In genomic region chr7:135170223-135170997, GRCh38 we compare ENCODE assay signal across 8 cellular contexts. TPM values are rescaled to one million over a fixed set of nuclear protein-coding genes. Genes with fewer than 3 reads are reported as not detected.
DNase-seq lines count a peak whose midpoint lies in the region; ATAC-seq and TF ChIP-seq lines count a peak whose summit lies in the region.

A gene with protein sequence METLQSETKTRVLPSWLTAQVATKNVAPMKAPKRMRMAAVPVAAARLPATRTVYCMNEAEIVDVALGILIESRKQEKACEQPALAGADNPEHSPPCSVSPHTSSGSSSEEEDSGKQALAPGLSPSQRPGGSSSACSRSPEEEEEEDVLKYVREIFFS (minus strand): TSS chr7:135170707. CDS start chr7:135168922, 1,785 bp downstream.

- DNase-seq in Daoy (ENCODE audit: low read depth) = peak; percentile 95
- DNase-seq in GM23248 = peak; percentile 97
- peak; percentile 84 to 91 for DNase-seq in Kasumi-1 (lab: John Stamatoyannopoulos, UW)
- DNase-seq in RKO (ENCODE audit: low spot score) = peak; percentile 98
- peak; percentile 84 for DNase-seq in activated T-helper 1 cell treated with anti-CD3 and anti-CD28 coated beads, Interleukin-12 subunit alpha, Interleukin-12 subunit beta, Interleukin-2, Interleukin-4 antibody, amounts not matched to agents 30 ng/mL and 10 ng/mL and 1 ng/mL, durations not matched to agents 14 hours and 24 hours and 36 hours (ENCODE audit: low spot score)
- DNase-seq in fibroblast of mammary gland (ENCODE audit: low read depth) = peak; percentile 89
- peak; percentile 97 for DNase-seq in natural killer cell treated with Interleukin-12 subunit alpha and Interleukin-12 subunit beta and Interleukin-15 and Interleukin-18, amount 100 ng/mL, for 72 hours (ENCODE audit: low spot score)
- peak; percentile 96 for DNase-seq in stimulated activated naive CD8-positive, alpha-beta T cell treated with anti-CD3 and anti-CD28 coated beads, Interleukin-15, Interleukin-2, amounts not matched to agents 100 U/mL and 50 U/mL, for 24 hours

- no peaks in the 10 kb centered on the region for H3K9me3 Mint-ChIP-seq in activated T-helper 1 cell treated with anti-CD3 and anti-CD28 coated beads, Interleukin-12 subunit alpha, Interleukin-12 subunit beta, Interleukin-2, Interleukin-4 antibody, amounts not matched to agents 30 ng/mL and 10 ng/mL and 1 ng/mL, durations not matched to agents 14 hours and 24 hours and 36 hours
- no peaks in the 10 kb centered on the region for H3K9me3 Mint-ChIP-seq in natural killer cell treated with Interleukin-12 subunit alpha and Interleukin-12 subunit beta and Interleukin-15 and Interleukin-18, amount 100 ng/mL, for 72 hours

- no peaks in the 10 kb centered on the region for H3K27me3 Mint-ChIP-seq in activated T-helper 1 cell treated with anti-CD3 and anti-CD28 coated beads, Interleukin-12 subunit alpha, Interleukin-12 subunit beta, Interleukin-2, Interleukin-4 antibody, amounts not matched to agents 30 ng/mL and 10 ng/mL and 1 ng/mL, durations not matched to agents 14 hours and 24 hours and 36 hours (ENCODE audit: insufficient read depth)
- H3K27me3 Mint-ChIP-seq in natural killer cell treated with Interleukin-12 subunit alpha and Interleukin-12 subunit beta and Interleukin-15 and Interleukin-18, amount 100 ng/mL, for 72 hours = no peaks in the 10 kb centered on the region

- H4K20me1 ChIP-seq in GM23248 (ENCODE audit: insufficient read depth) = no peaks in the 10 kb centered on the region

- H3K9me2 ChIP-seq in GM23248 (ENCODE audit: insufficient read depth) = no peaks in the 10 kb centered on the region

- peak within 1 kb of the TSS; percentile 84 for H3K9ac ChIP-seq in GM23248

- peak within 1 kb of the TSS; percentile 83 for H3K4me2 ChIP-seq in GM23248 (ENCODE audit: unreplicated experiment)

- TF ChIP-seq CTCF in fibroblast of mammary gland (conservative IDR thresholded peaks at IDR 0.05; ENCODE audit: control insufficient read depth, insufficient read depth, low read depth, low read length) = peak; percentile 33

- H3K27ac ChIP-seq in GM23248 = peak within 1 kb of the TSS; percentile 92

- WGBS in GM23248 (ENCODE audit: low coverage in 1 of 2, low lambda C conversion rate in 2 of 2, missing lambda C conversion rate in 2 of 2), 2 experiments = 1% methylated on average over 68 to 79 of the region's 85 CpGs

- H2AFZ ChIP-seq in GM23248 = peak within 1 kb of the TSS; percentile 95

- H3K27me3 ChIP-seq in GM23248 (replicated peaks; ENCODE audit: insufficient read depth) = no peaks in the 10 kb centered on the region

- H3K9me3 ChIP-seq in GM23248 (ENCODE audit: low read depth) = no peaks in the 10 kb centered on the region

- peaks cover 7% of the 10 kb centered on the region; the same call in 1 of the 2 replicates for H3K36me3 ChIP-seq in GM23248 (ENCODE audit: low read depth)

- intact Hi-C loops in activated T-helper 1 cell treated with anti-CD3 and anti-CD28 coated beads, Interleukin-12 subunit alpha, Interleukin-12 subunit beta, Interleukin-2, Interleukin-4 antibody, amounts not matched to agents 30 ng/mL and 10 ng/mL and 1 ng/mL, durations not matched to agents 14 hours and 24 hours and 36 hours (cut with micrococcal nuclease) = loop anchor here (1.0 to 10.0 kb wide), 10 partner anchors 22 to 712 kb away; partner anchors contain the start of genes AGBL3, AKR1B1, BPGM and CNOT4

- ATAC-seq in natural killer cell treated with Interleukin-12 subunit alpha and Interleukin-12 subunit beta and Interleukin-15 and Interleukin-18, amount 100 ng/mL, for 72 hours = peak; percentile 94 to 97
- peak; percentile 93 for ATAC-seq in stimulated activated naive CD8-positive, alpha-beta T cell treated with anti-CD3 and anti-CD28 coated beads, Interleukin-15, Interleukin-2, amounts not matched to agents 100 U/mL and 50 U/mL, for 24 hours

- peak within 1 kb of the TSS; percentile 95 for H3K4me3 Mint-ChIP-seq in activated T-helper 1 cell treated with anti-CD3 and anti-CD28 coated beads, Interleukin-12 subunit alpha, Interleukin-12 subunit beta, Interleukin-2, Interleukin-4 antibody, amounts not matched to agents 30 ng/mL and 10 ng/mL and 1 ng/mL, durations not matched to agents 14 hours and 24 hours and 36 hours
- peak within 1 kb of the TSS; percentile 88 for H3K4me3 Mint-ChIP-seq in natural killer cell treated with Interleukin-12 subunit alpha and Interleukin-12 subunit beta and Interleukin-15 and Interleukin-18, amount 100 ng/mL, for 72 hours

- peaks cover 14% of the 10 kb centered on the region for H3F3A ChIP-seq in GM23248 (ENCODE audit: insufficient read depth)

- in situ Hi-C loops in GM23248 (cut with MboI) = no loop called here

- peaks cover 28% of the 10 kb centered on the region for H3K36me3 Mint-ChIP-seq in activated T-helper 1 cell treated with anti-CD3 and anti-CD28 coated beads, Interleukin-12 subunit alpha, Interleukin-12 subunit beta, Interleukin-2, Interleukin-4 antibody, amounts not matched to agents 30 ng/mL and 10 ng/mL and 1 ng/mL, durations not matched to agents 14 hours and 24 hours and 36 hours (ENCODE audit: low read depth)
- peaks cover 14% of the 10 kb centered on the region for H3K36me3 Mint-ChIP-seq in natural killer cell treated with Interleukin-12 subunit alpha and Interleukin-12 subunit beta and Interleukin-15 and Interleukin-18, amount 100 ng/mL, for 72 hours

- H3K4me3 ChIP-seq in GM23248 (peak within 1 kb of the TSS; percentile 84), fibroblast of mammary gland (ENCODE audit: control insufficient read depth, low read depth, low read length) (peak within 1 kb of the TSS; percentile 75)

- H3K27ac Mint-ChIP-seq in activated T-helper 1 cell treated with anti-CD3 and anti-CD28 coated beads, Interleukin-12 subunit alpha, Interleukin-12 subunit beta, Interleukin-2, Interleukin-4 antibody, amounts not matched to agents 30 ng/mL and 10 ng/mL and 1 ng/mL, durations not matched to agents 14 hours and 24 hours and 36 hours = peak within 1 kb of the TSS; percentile 96
- peak within 1 kb of the TSS; percentile 97 to 98 for H3K27ac Mint-ChIP-seq in natural killer cell treated with Interleukin-12 subunit alpha and Interleukin-12 subunit beta and Interleukin-15 and Interleukin-18, amount 100 ng/mL, for 72 hours

- H3K4me1 Mint-ChIP-seq in activated T-helper 1 cell treated with anti-CD3 and anti-CD28 coated beads, Interleukin-12 subunit alpha, Interleukin-12 subunit beta, Interleukin-2, Interleukin-4 antibody, amounts not matched to agents 30 ng/mL and 10 ng/mL and 1 ng/mL, durations not matched to agents 14 hours and 24 hours and 36 hours (ENCODE audit: low read depth) = peaks cover 38% of the 10 kb centered on the region
- H3K4me1 Mint-ChIP-seq in natural killer cell treated with Interleukin-12 subunit alpha and Interleukin-12 subunit beta and Interleukin-15 and Interleukin-18, amount 100 ng/mL, for 72 hours (ENCODE audit: low read depth in 2 of 2) = peaks cover 48 to 51% of the 10 kb centered on the region in 2 donors

- peaks cover 25% of the 10 kb centered on the region for H3K4me1 ChIP-seq in GM23248 (ENCODE audit: insufficient read depth)

- H3K79me2 ChIP-seq in GM23248 (ENCODE audit: insufficient read depth) = peaks cover 30% of the 10 kb centered on the region

RNA-seq across cellular contexts. Expression of the gene that starts here (rescaled TPM):
- total RNA-seq in Daoy (2014; rRNA removed; shearing (Covaris generic)) = 54.7 and 58.7 TPM in 2 replicates
- 37.3 and 40.4 TPM in 2 replicates for total RNA-seq in GM23248 (2014; rRNA removed; shearing (Covaris generic))
- polyA plus RNA-seq in GM23248 (2016; fragmentation: Nextera tagmentation; extraction: Ambion mirVana) = 38.3 and 38.7 TPM in 2 replicates
- 58.8 and 58.9 TPM in 2 replicates for total RNA-seq in activated T-helper 1 cell treated with anti-CD3 and anti-CD28 coated beads, Interleukin-12 subunit alpha, Interleukin-12 subunit beta, Interleukin-2, Interleukin-4 antibody, amounts not matched to agents 30 ng/mL and 10 ng/mL and 1 ng/mL, durations not matched to agents 14 hours and 24 hours and 36 hours
- 10 to 100 TPM; 47.2 to 68.5 TPM for total RNA-seq in natural killer cell treated with Interleukin-12 subunit alpha and Interleukin-12 subunit beta and Interleukin-15 and Interleukin-18, amount 100 ng/mL, for 72 hours

Comparison
In these comparisons a context has a peak if more than half of its experiments do, and no peak if none do; other contexts are left out.
1. Peak in every context shown above with its lines: DNase-seq, ATAC-seq, H3K4me3 ChIP-seq and H3K27ac ChIP-seq.